ENCODE assay signal across 21 cellular contexts in the genomic region with DNA sequence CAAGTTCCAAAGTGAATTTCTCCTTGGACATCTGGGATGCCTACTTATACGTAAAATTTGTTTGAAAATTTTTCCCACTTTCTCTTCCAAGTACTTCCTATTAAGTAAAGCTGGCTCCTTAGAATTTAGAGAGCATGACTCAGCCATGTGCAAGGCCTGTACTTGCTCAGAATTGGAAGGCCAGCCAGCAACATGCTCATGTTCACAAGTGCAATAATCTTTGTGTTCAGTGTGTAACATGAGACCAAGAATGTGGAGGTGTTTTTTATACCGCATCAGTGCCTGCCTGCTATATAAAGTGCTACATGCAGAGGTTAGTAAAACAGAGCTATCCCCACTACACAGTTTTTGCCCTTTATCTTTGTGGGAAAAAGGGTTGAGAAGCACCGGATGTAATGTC.
DNase-seq lines count a peak whose midpoint lies in the region; ATAC-seq and TF ChIP-seq lines count a peak whose summit lies in the region.
"Had no signal": no experiment of that assay in that cellular context is flagged by ENCODE, and none has a peak within 500 bp of the region (broad histone marks: within the 10 kb centered on the region; RNA-seq: fewer than 3 reads in every experiment).

No MANE protein-coding gene starts in this region.

- CTCF ChIA-PET in MCF 10A (lab: Yijun Ruan, JAX) (no interaction called here), SK-N-SH (lab: Yijun Ruan, JAX) (no interaction called here)

- H3K4me1 ChIP-seq in breast epithelium (no peaks in the 10 kb centered on the region), SK-N-SH (ENCODE audit: control insufficient read depth in 1 of 2, insufficient read depth in 2 of 2, low read depth in 1 of 2, low read length in 1 of 2) (peaks cover 0 to 6% of the 10 kb centered on the region in 2 experiments; a peak in 2 of 4 replicates), fibroblast of lung (ENCODE audit: control insufficient read depth, extremely low read depth, insufficient read depth, low read length) (no peaks in the 10 kb centered on the region)
- H3K4me1 ChIP-seq: colonic mucosa, lower lobe of right lung, Peyer's patch had no signal

- H3K36me3 ChIP-seq in breast epithelium (no peaks in the 10 kb centered on the region), SK-N-SH (replicated peaks in 1 of 2; ENCODE audit: control insufficient read depth in 1 of 2, insufficient read depth in 2 of 2, low read length in 1 of 2) (no peaks in the 10 kb centered on the region), fibroblast of lung (ENCODE audit: control insufficient read depth, insufficient read depth, low read length) (no peaks in the 10 kb centered on the region)
- H3K36me3 ChIP-seq: colonic mucosa, lower lobe of right lung, Peyer's patch, transverse colon had no signal

- H3K4me3 ChIP-seq in breast epithelium (no peak overlapping the region), SK-N-SH (ENCODE audit: low read depth in 2 of 2, low read length in 1 of 2) (no peak overlapping the region), fibroblast of lung (replicated peaks in 1 of 4; ENCODE audit: control extremely low read depth in 1 of 4, insufficient read depth in 1 of 4, low read depth in 3 of 4, low read length in 4 of 4) (no peak overlapping the region)
- H3K4me3 ChIP-seq: colonic mucosa, K562, lower lobe of right lung, Peyer's patch, transverse colon had no signal

- H3F3A ChIP-seq in SK-N-SH (replicated peaks; ENCODE audit: insufficient read depth), result no peaks in the 10 kb centered on the region

- H3K79me2 ChIP-seq in SK-N-SH (ENCODE audit: insufficient read depth) (no peaks in the 10 kb centered on the region), fibroblast of lung (ENCODE audit: control insufficient read depth, insufficient read depth, low read length) (no peaks in the 10 kb centered on the region)

- no peak for ATAC-seq in HG03280 (IDR thresholded peaks at IDR 0.05; ENCODE audit: unreplicated experiment)
- no peak for ATAC-seq in HG02678 (IDR thresholded peaks at IDR 0.05; ENCODE audit: unreplicated experiment)
- ATAC-seq: K562; stimulated activated naive B cell treated with anti-CD40 and anti-IgM and Interleukin-4, amounts not matched to agents 10 μg/mL and 1 μg/mL and 100 μg/mL, for 72 hours had no signal

- DNase-seq in MCF 10A (ENCODE audit: unreplicated experiment) (peak; percentile 46), breast epithelium (ENCODE audit: low spot score in 2 of 2) (no peak), SK-N-SH (no peak), fibroblast of lung (ENCODE audit: low read depth in 2 of 2) (peak; percentile 27 to 59), DMS114 treated with DMSO at 0.1 percent for 48 hours (lab: John Stamatoyannopoulos, UW; ENCODE audit: unreplicated experiment) (no peak), NAMALWA (ENCODE audit: low spot score) (no peak)
- DNase-seq: ACHN; activated naive CD4-positive, alpha-beta T cell treated with anti-CD3 and anti-CD28 coated beads for 36 hours; activated T-cell treated with anti-CD3 and anti-CD28 coated beads, Interleukin-2, amount 50 U/mL, for 1 hour; CD4-positive, CD25-positive, alpha-beta regulatory T cell; colonic mucosa; lower lobe of right lung; MV-4-11; nucleus accumbens; Peyer's patch; stimulated activated naive B cell treated with anti-CD40 and anti-IgM and Interleukin-4, amounts not matched to agents 10 μg/mL and 1 μg/mL and 100 μg/mL, for 72 hours; transverse colon had no signal

- H3K27ac Mint-ChIP-seq in MCF 10A (ENCODE audit: low read depth, unreplicated experiment), result no peak overlapping the region
- H3K27ac Mint-ChIP-seq: activated naive CD4-positive, alpha-beta T cell treated with anti-CD3 and anti-CD28 coated beads for 36 hours; stimulated activated naive B cell treated with anti-CD40 and anti-IgM and Interleukin-4, amounts not matched to agents 10 μg/mL and 1 μg/mL and 100 μg/mL, for 72 hours had no signal

- TF ChIP-seq POLR2A in breast epithelium (IDR thresholded peaks at IDR 0.05), result no peak

- H3K36me3 Mint-ChIP-seq in MCF 10A (ENCODE audit: insufficient read depth, unreplicated experiment), result no peaks in the 10 kb centered on the region
- H3K36me3 Mint-ChIP-seq: CD4-positive, CD25-positive, alpha-beta regulatory T cell; stimulated activated naive B cell treated with anti-CD40 and anti-IgM and Interleukin-4, amounts not matched to agents 10 μg/mL and 1 μg/mL and 100 μg/mL, for 72 hours had no signal

- no peak for TF ChIP-seq EP300 in SK-N-SH (IDR thresholded peaks at IDR 0.05; ENCODE audit: borderline replicate concordance in 1 of 2, low read depth in 1 of 2, low read length in 1 of 2)

- H3K4me1 Mint-ChIP-seq in MCF 10A (ENCODE audit: insufficient read depth, unreplicated experiment), result peaks cover 9% of the 10 kb centered on the region
- H3K4me1 Mint-ChIP-seq: CD4-positive, CD25-positive, alpha-beta regulatory T cell; stimulated activated naive B cell treated with anti-CD40 and anti-IgM and Interleukin-4, amounts not matched to agents 10 μg/mL and 1 μg/mL and 100 μg/mL, for 72 hours had no signal

- TF ChIP-seq RAD21 in SK-N-SH (IDR thresholded peaks at IDR 0.05; ENCODE audit: low read length), result no peak

- H3K9me3 Mint-ChIP-seq in MCF 10A (ENCODE audit: unreplicated experiment), result no peaks in the 10 kb centered on the region
- H3K9me3 Mint-ChIP-seq: activated naive CD4-positive, alpha-beta T cell treated with anti-CD3 and anti-CD28 coated beads for 36 hours had no signal

- no TSS peak for BruUV-seq in MCF 10A (replicated peaks; lab: Mats Ljungman, UMichigan)

- peaks cover 88% of the 10 kb centered on the region for H3K27me3 Mint-ChIP-seq in MCF 10A (ENCODE audit: insufficient read depth, unreplicated experiment)
- H3K27me3 Mint-ChIP-seq: CD4-positive, CD25-positive, alpha-beta regulatory T cell had no signal

- no peaks in the 10 kb centered on the region for H3K9me3 ChIP-seq in breast epithelium
- no peaks in the 10 kb centered on the region for H3K9me3 ChIP-seq in SK-N-SH
- H3K9me3 ChIP-seq in fibroblast of lung (ENCODE audit: control insufficient read depth, insufficient read depth, low read depth, low read length), result no peaks in the 10 kb centered on the region
- H3K9me3 ChIP-seq: colonic mucosa, lower lobe of right lung, Peyer's patch, transverse colon had no signal

- H2AFZ ChIP-seq in SK-N-SH (ENCODE audit: low read depth) (no peak overlapping the region), fibroblast of lung (ENCODE audit: low read length) (no peak overlapping the region)

- H3K4me2 ChIP-seq in SK-N-SH (no peak overlapping the region), fibroblast of lung (ENCODE audit: extremely low read depth, insufficient read depth, low read length) (no peak overlapping the region)

- no peaks in the 10 kb centered on the region for H3K9me2 ChIP-seq in SK-N-SH

- TF ChIP-seq CTCF in MCF 10A (IDR thresholded peaks at IDR 0.05; ENCODE audit: unreplicated experiment) (no peak), breast epithelium (IDR thresholded peaks at IDR 0.05) (no peak), SK-N-SH (IDR thresholded peaks at IDR 0.05) (no peak), fibroblast of lung (conservative IDR thresholded peaks at IDR 0.05 in 1 of 2, IDR thresholded peaks at IDR 0.05 in 1 of 2; ENCODE audit: low read depth in 1 of 2, low read length in 2 of 2) (no peak)

- intact Hi-C loops in MCF 10A (cut with micrococcal nuclease), result no loop called here
- intact Hi-C loops in breast epithelium (cut with DNase I; ENCODE audit: low total_unique reads), result no loop called here

- no peak overlapping the region for H3K27ac ChIP-seq in breast epithelium
- no peak overlapping the region for H3K27ac ChIP-seq in SK-N-SH (ENCODE audit: low read depth in 2 of 2, low read length in 1 of 2)
- H3K27ac ChIP-seq in fibroblast of lung (ENCODE audit: insufficient read depth, low read length), result no peak overlapping the region
- H3K27ac ChIP-seq: colonic mucosa, HL-60, lower lobe of right lung, Peyer's patch, transverse colon had no signal

- no peaks in the 10 kb centered on the region for H3K27me3 ChIP-seq in breast epithelium
- no peaks in the 10 kb centered on the region for H3K27me3 ChIP-seq in SK-N-SH (ENCODE audit: insufficient read depth)
- no peaks in the 10 kb centered on the region for H3K27me3 ChIP-seq in fibroblast of lung (ENCODE audit: control insufficient read depth, insufficient read depth, low read length)
- H3K27me3 ChIP-seq: colonic mucosa, Peyer's patch, transverse colon had no signal

- POLR2A ChIA-PET in MCF 10A (lab: Yijun Ruan, JAX), result no interaction called here
- POLR2A ChIA-PET in SK-N-SH (lab: Yijun Ruan, JAX), result no interaction called here

- H3K9ac ChIP-seq in SK-N-SH (no peak overlapping the region), fibroblast of lung (ENCODE audit: insufficient read depth, low read length) (no peak overlapping the region)

- 69% methylated on average over 3 of the region's 3 CpGs for WGBS in SK-N-SH (ENCODE audit: low lambda C conversion rate)

- H4K20me1 ChIP-seq in SK-N-SH (ENCODE audit: insufficient read depth), result no peaks in the 10 kb centered on the region
- H4K20me1 ChIP-seq in fibroblast of lung (ENCODE audit: control insufficient read depth, extremely low read depth, insufficient read depth, low read length), result no peaks in the 10 kb centered on the region

- no peak overlapping the region for H3K4me3 Mint-ChIP-seq in MCF 10A (ENCODE audit: unreplicated experiment)
- H3K4me3 Mint-ChIP-seq: activated naive CD4-positive, alpha-beta T cell treated with anti-CD3 and anti-CD28 coated beads for 36 hours; CD4-positive, CD25-positive, alpha-beta regulatory T cell; stimulated activated naive B cell treated with anti-CD40 and anti-IgM and Interleukin-4, amounts not matched to agents 10 μg/mL and 1 μg/mL and 100 μg/mL, for 72 hours had no signal

TF ChIP-seq in SK-N-SH, 30 proteins besides CTCF, POLR2A, EP300 and RAD21:
- TF ChIP-seq SMC3 (IDR thresholded peaks at IDR 0.05; ENCODE audit: low read depth, low read length) (no peak), MEF2A (IDR thresholded peaks at IDR 0.05; ENCODE audit: borderline replicate concordance, low read depth) (no peak), FOSL2 (IDR thresholded peaks at IDR 0.05; ENCODE audit: borderline replicate concordance, low read depth) (0 out of 2 replicates have a peak, but pooled peaks have one; percentile 7)

Comparison
In these comparisons a context has a peak if more than half of its experiments do, and no peak if none do; other contexts are left out.
1. DNase-seq: peak in MCF 10A (single experiment) and fibroblast of lung (2 of 2); none in breast epithelium (0 of 2), SK-N-SH (single experiment), DMS114 treated with DMSO at 0.1 percent for 48 hours (single experiment) and NAMALWA (single experiment).